ENCODE assay signal across 8 cellular contexts in the genomic region with DNA sequence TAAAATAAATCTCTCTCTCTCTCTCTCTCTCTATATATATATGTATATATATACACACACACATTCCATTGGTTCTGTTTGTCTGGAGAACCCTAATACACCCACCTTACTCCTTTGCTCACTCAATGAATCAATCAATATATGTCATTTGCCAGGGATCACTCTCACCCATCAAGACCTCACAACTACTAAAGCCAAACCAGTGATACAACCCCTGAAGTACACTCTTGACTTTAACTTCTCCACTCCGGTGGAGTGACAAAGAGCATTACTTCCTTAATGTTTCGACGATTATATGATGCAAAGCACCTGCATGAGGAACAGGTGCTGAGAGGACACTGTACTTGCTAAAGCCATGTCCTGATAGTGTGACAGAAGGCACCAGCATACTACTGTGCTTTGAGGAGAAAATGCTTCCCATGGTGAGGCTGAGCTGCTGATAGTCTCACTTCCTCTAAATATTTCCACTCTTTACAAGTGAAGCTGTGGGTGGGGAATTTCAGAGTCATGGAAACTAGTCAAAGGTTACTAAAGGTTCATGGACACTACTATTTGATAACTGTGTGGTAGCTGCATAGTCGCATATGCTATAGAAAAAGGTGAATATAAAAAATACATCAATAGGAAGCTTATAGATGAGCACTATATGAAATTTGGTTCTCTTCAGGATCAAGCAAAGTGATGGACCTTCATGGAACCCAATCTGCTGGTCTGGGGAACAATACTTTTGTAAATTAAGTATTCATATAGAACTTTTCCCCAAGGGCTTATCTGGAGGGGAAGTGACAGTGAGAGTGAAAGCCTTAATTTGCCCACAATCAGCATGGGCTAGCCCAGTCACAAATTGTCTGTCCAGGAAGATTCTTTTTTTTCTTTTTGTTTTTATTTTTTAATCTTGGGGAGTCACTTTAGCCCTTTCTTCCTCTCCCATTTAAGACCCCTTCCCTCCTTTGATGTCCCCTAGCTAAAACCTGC.
A peak's percentile ranks its signal among the peaks of the same experiment; 100 is the strongest.
DNase-seq lines count a peak whose midpoint lies in the region; ATAC-seq and TF ChIP-seq lines count a peak whose summit lies in the region.

No MANE protein-coding gene starts in this region.

- no peaks in the 10 kb centered on the region for H4K20me1 ChIP-seq in GM23248 (ENCODE audit: insufficient read depth)

- no peak overlapping the region for H3K4me2 ChIP-seq in GM23248 (ENCODE audit: unreplicated experiment)

- WGBS in body of pancreas, 2 donors = 70 to 72% methylated on average over 4 of the region's 4 CpGs
- WGBS in GM23248 (ENCODE audit: low coverage in 1 of 2, low lambda C conversion rate in 2 of 2, missing lambda C conversion rate in 2 of 2), 2 experiments = 93 to 94% methylated on average over 4 of the region's 4 CpGs

- no peaks in the 10 kb centered on the region for H3K9me3 ChIP-seq in body of pancreas
- H3K9me3 ChIP-seq in GM23248 (ENCODE audit: low read depth) = no peaks in the 10 kb centered on the region

- ATAC-seq in GM19455 (IDR thresholded peaks at IDR 0.05; ENCODE audit: unreplicated experiment) (peak; percentile 91), HG03442 (IDR thresholded peaks at IDR 0.05; ENCODE audit: unreplicated experiment) (peak; percentile 94), body of pancreas (peak; percentile 21)

- DNase-seq in GM06990 (ENCODE audit: extremely low read depth, insufficient read length) (peak; percentile 80), body of pancreas (no peak), NCI-H524 treated with DMSO at 0.1 percent for 48 hours (lab: John Stamatoyannopoulos, UW) (no peak), kidney tubule cell (ENCODE audit: low spot score) (no peak), GM23248 (no peak), brain microvascular endothelial cell (no peak)

- H3K4me3 ChIP-seq in GM06990 (replicated peaks; ENCODE audit: low read depth, low read length) = no peak overlapping the region; the same call in 1 of the 2 replicates
- no peak overlapping the region for H3K4me3 ChIP-seq in body of pancreas
- H3K4me3 ChIP-seq in GM23248 = no peak overlapping the region
- H3K4me3 ChIP-seq in brain microvascular endothelial cell (ENCODE audit: low read depth, low read length) = no peak overlapping the region

- intact Hi-C loops in body of pancreas (cut with DNase I) = no loop called here

- no peaks in the 10 kb centered on the region for H3F3A ChIP-seq in GM23248 (ENCODE audit: insufficient read depth)

- H3K27ac ChIP-seq in body of pancreas (no peak overlapping the region), GM23248 (no peak overlapping the region), brain microvascular endothelial cell (no peak overlapping the region)

- no peaks in the 10 kb centered on the region for H3K79me2 ChIP-seq in GM23248 (ENCODE audit: insufficient read depth)

- TF ChIP-seq CTCF in GM06990 (IDR thresholded peaks at IDR 0.05; ENCODE audit: insufficient read depth, low read length, poor library complexity, severe bottlenecking) (no peak), body of pancreas (IDR thresholded peaks at IDR 0.05) (no peak), brain microvascular endothelial cell (IDR thresholded peaks at IDR 0.05; ENCODE audit: low read depth, low read length, missing control alignments) (no peak)

- in situ Hi-C loops in GM23248 (cut with MboI) = no loop called here
- in situ Hi-C loops in brain microvascular endothelial cell (cut with HindIII; ENCODE audit: low pct_ligation_motif_present, low sequenced_read_pairs) = no loop called here

- no peak for TF ChIP-seq POLR2A in body of pancreas (IDR thresholded peaks at IDR 0.05)

- H3K36me3 ChIP-seq in GM06990 (ENCODE audit: control insufficient read depth, insufficient read depth, low read length) (peaks cover 4% of the 10 kb centered on the region), body of pancreas (replicated peaks in 1 of 2; ENCODE audit: insufficient read depth in 1 of 2, low read depth in 2 of 2) (no peaks in the 10 kb centered on the region), GM23248 (ENCODE audit: low read depth) (no peaks in the 10 kb centered on the region), brain microvascular endothelial cell (replicated peaks) (no peaks in the 10 kb centered on the region)

- H3K27me3 ChIP-seq in GM06990 (replicated peaks; ENCODE audit: control insufficient read depth, insufficient read depth, low read length) (no peaks in the 10 kb centered on the region), body of pancreas (no peaks in the 10 kb centered on the region), GM23248 (replicated peaks; ENCODE audit: insufficient read depth) (no peaks in the 10 kb centered on the region), brain microvascular endothelial cell (replicated peaks) (no peaks in the 10 kb centered on the region)

- peaks cover 8% of the 10 kb centered on the region for H3K4me1 ChIP-seq in body of pancreas
- H3K4me1 ChIP-seq in GM23248 (ENCODE audit: insufficient read depth) = no peaks in the 10 kb centered on the region

- H2AFZ ChIP-seq in GM23248 = no peak overlapping the region

- no peak overlapping the region for H3K9ac ChIP-seq in GM23248

- no peaks in the 10 kb centered on the region for H3K9me2 ChIP-seq in GM23248 (ENCODE audit: insufficient read depth)

Comparison
In these comparisons a context has a peak if more than half of its experiments do, and no peak if none do; other contexts are left out.
1. ATAC-seq: peak in every context shown above with its lines; median percentile 94 in HG03442; 91 in GM19455; 21 in body of pancreas.